ENCODE assay signal across 1 cellular context in the genomic region with DNA sequence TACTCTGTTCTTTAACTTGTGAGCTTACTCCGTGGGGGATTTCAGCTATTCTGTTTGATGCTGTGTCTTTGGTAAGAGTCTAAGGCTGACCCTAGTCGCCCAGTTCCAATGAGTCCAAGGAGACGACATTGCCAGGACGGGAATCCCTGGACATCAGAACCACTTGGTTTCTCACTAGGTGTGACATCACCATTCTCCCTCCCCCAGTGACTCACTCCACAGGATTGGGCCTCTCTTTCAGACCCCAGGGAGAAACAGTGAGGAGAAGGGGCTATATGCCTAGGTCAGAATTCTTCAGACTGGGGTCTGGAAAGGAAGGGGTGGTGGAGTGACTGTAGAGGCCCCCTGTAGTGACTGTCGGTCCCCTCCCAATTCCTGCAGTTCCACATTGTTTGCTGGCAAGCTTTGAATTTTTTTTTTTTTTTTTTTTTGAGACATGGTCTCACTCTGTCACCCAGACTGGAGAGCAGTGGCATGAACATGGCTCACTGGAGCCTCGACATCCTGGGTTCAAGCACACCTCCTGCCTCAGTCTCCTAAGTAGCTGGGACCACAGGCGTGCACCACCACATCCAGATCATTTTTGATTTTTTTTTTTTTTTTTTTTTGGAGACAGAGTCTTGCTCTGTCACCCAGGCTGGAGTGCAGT.
A peak's percentile ranks its signal among the peaks of the same experiment; 100 is the strongest.
TF ChIP-seq lines count a peak whose summit lies in the region.

No MANE protein-coding gene starts in this region.

TF ChIP-seq in K562, 482 proteins besides CTCF, POLR2A, EP300 and RAD21 (continues in another document):
- TF ChIP-seq, protein P1, sequence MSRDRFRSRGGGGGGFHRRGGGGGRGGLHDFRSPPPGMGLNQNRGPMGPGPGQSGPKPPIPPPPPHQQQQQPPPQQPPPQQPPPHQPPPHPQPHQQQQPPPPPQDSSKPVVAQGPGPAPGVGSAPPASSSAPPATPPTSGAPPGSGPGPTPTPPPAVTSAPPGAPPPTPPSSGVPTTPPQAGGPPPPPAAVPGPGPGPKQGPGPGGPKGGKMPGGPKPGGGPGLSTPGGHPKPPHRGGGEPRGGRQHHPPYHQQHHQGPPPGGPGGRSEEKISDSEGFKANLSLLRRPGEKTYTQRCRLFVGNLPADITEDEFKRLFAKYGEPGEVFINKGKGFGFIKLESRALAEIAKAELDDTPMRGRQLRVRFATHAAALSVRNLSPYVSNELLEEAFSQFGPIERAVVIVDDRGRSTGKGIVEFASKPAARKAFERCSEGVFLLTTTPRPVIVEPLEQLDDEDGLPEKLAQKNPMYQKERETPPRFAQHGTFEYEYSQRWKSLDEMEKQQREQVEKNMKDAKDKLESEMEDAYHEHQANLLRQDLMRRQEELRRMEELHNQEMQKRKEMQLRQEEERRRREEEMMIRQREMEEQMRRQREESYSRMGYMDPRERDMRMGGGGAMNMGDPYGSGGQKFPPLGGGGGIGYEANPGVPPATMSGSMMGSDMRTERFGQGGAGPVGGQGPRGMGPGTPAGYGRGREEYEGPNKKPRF (IDR thresholded peaks at IDR 0.05; ENCODE audit: low read depth, low read length) = no peak
- TF ChIP-seq POLR2G (IDR thresholded peaks at IDR 0.05; ENCODE audit: low read depth, low read length) (no peak), DACH1 (IDR thresholded peaks at IDR 0.05; ENCODE audit: partially characterized antibody) (no peak), ZNF134 (CRISPR knock-in tag; conservative IDR thresholded peaks at IDR 0.05) (no peak), RHOXF2B (CRISPR knock-in tag; conservative IDR thresholded peaks at IDR 0.05) (no peak), JUND (IDR thresholded peaks at IDR 0.05; ENCODE audit: borderline replicate concordance, low read depth, low read length) (peak; percentile 42; the same call in 1 of the 2 replicates), JUND (tag; IDR thresholded peaks at IDR 0.05; ENCODE audit: borderline replicate concordance, low read depth, low read length) (no peak), GTF2E2 (tag; IDR thresholded peaks at IDR 0.05) (no peak), FIP1L1 (IDR thresholded peaks at IDR 0.05; ENCODE audit: low read depth, low read length, poor library complexity, severe bottlenecking) (no peak), ATF7 (IDR thresholded peaks at IDR 0.05) (0 out of 2 replicates have a peak, but pooled peaks have one; percentile 23), ZNF165 (CRISPR knock-in tag; IDR thresholded peaks at IDR 0.05; ENCODE audit: borderline replicate concordance) (no peak), KHSRP (IDR thresholded peaks at IDR 0.05) (no peak), HNRNPUL1 (IDR thresholded peaks at IDR 0.05; ENCODE audit: low read length) (no peak), ZSCAN29 (IDR thresholded peaks at IDR 0.05) (no peak), SRSF1 (IDR thresholded peaks at IDR 0.05; ENCODE audit: low read depth, low read length) (no peak), KAT7 (CRISPR knock-in tag; IDR thresholded peaks at IDR 0.05; ENCODE audit: borderline replicate concordance) (no peak), KLF13 (tag; IDR thresholded peaks at IDR 0.05; ENCODE audit: borderline replicate concordance, low read depth) (no peak), ARID1B (IDR thresholded peaks at IDR 0.05) (no peak), ZNF121 (CRISPR knock-in tag; conservative IDR thresholded peaks at IDR 0.05) (peak; percentile 67), TARDBP (IDR thresholded peaks at IDR 0.05) (no peak), FOXA3 (CRISPR knock-in tag; conservative IDR thresholded peaks at IDR 0.05 in 1 of 2, IDR thresholded peaks at IDR 0.05 in 1 of 2) (peak in 1 of 2 experiments; percentile 49; a peak in 1 of 4 replicates), FUS (optimal IDR thresholded peaks at IDR 0.05; ENCODE audit: low read depth, low read length) (no peak)
- TF ChIP-seq, protein P2, sequence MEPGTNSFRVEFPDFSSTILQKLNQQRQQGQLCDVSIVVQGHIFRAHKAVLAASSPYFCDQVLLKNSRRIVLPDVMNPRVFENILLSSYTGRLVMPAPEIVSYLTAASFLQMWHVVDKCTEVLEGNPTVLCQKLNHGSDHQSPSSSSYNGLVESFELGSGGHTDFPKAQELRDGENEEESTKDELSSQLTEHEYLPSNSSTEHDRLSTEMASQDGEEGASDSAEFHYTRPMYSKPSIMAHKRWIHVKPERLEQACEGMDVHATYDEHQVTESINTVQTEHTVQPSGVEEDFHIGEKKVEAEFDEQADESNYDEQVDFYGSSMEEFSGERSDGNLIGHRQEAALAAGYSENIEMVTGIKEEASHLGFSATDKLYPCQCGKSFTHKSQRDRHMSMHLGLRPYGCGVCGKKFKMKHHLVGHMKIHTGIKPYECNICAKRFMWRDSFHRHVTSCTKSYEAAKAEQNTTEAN (CRISPR knock-in tag; IDR thresholded peaks at IDR 0.05) = no peak
- TF ChIP-seq, protein P3, sequence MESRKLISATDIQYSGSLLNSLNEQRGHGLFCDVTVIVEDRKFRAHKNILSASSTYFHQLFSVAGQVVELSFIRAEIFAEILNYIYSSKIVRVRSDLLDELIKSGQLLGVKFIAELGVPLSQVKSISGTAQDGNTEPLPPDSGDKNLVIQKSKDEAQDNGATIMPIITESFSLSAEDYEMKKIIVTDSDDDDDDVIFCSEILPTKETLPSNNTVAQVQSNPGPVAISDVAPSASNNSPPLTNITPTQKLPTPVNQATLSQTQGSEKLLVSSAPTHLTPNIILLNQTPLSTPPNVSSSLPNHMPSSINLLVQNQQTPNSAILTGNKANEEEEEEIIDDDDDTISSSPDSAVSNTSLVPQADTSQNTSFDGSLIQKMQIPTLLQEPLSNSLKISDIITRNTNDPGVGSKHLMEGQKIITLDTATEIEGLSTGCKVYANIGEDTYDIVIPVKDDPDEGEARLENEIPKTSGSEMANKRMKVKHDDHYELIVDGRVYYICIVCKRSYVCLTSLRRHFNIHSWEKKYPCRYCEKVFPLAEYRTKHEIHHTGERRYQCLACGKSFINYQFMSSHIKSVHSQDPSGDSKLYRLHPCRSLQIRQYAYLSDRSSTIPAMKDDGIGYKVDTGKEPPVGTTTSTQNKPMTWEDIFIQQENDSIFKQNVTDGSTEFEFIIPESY (CRISPR knock-in tag; IDR thresholded peaks at IDR 0.05) = no peak
- TF ChIP-seq, protein P4, sequence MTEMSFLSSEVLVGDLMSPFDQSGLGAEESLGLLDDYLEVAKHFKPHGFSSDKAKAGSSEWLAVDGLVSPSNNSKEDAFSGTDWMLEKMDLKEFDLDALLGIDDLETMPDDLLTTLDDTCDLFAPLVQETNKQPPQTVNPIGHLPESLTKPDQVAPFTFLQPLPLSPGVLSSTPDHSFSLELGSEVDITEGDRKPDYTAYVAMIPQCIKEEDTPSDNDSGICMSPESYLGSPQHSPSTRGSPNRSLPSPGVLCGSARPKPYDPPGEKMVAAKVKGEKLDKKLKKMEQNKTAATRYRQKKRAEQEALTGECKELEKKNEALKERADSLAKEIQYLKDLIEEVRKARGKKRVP (CRISPR knock-in tag; IDR thresholded peaks at IDR 0.05) = no peak
- TF ChIP-seq, protein P5, sequence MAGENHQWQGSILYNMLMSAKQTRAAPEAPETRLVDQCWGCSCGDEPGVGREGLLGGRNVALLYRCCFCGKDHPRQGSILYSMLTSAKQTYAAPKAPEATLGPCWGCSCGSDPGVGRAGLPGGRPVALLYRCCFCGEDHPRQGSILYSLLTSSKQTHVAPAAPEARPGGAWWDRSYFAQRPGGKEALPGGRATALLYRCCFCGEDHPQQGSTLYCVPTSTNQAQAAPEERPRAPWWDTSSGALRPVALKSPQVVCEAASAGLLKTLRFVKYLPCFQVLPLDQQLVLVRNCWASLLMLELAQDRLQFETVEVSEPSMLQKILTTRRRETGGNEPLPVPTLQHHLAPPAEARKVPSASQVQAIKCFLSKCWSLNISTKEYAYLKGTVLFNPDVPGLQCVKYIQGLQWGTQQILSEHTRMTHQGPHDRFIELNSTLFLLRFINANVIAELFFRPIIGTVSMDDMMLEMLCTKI (IDR thresholded peaks at IDR 0.05; ENCODE audit: partially characterized antibody) = no peak
- TF ChIP-seq, protein P6, sequence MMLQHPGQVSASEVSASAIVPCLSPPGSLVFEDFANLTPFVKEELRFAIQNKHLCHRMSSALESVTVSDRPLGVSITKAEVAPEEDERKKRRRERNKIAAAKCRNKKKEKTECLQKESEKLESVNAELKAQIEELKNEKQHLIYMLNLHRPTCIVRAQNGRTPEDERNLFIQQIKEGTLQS (IDR thresholded peaks at IDR 0.05) = peak; percentile 76
- TF ChIP-seq, protein P6 (CRISPR knock-in tag; conservative IDR thresholded peaks at IDR 0.05) = no peak
- TF ChIP-seq, protein P7, sequence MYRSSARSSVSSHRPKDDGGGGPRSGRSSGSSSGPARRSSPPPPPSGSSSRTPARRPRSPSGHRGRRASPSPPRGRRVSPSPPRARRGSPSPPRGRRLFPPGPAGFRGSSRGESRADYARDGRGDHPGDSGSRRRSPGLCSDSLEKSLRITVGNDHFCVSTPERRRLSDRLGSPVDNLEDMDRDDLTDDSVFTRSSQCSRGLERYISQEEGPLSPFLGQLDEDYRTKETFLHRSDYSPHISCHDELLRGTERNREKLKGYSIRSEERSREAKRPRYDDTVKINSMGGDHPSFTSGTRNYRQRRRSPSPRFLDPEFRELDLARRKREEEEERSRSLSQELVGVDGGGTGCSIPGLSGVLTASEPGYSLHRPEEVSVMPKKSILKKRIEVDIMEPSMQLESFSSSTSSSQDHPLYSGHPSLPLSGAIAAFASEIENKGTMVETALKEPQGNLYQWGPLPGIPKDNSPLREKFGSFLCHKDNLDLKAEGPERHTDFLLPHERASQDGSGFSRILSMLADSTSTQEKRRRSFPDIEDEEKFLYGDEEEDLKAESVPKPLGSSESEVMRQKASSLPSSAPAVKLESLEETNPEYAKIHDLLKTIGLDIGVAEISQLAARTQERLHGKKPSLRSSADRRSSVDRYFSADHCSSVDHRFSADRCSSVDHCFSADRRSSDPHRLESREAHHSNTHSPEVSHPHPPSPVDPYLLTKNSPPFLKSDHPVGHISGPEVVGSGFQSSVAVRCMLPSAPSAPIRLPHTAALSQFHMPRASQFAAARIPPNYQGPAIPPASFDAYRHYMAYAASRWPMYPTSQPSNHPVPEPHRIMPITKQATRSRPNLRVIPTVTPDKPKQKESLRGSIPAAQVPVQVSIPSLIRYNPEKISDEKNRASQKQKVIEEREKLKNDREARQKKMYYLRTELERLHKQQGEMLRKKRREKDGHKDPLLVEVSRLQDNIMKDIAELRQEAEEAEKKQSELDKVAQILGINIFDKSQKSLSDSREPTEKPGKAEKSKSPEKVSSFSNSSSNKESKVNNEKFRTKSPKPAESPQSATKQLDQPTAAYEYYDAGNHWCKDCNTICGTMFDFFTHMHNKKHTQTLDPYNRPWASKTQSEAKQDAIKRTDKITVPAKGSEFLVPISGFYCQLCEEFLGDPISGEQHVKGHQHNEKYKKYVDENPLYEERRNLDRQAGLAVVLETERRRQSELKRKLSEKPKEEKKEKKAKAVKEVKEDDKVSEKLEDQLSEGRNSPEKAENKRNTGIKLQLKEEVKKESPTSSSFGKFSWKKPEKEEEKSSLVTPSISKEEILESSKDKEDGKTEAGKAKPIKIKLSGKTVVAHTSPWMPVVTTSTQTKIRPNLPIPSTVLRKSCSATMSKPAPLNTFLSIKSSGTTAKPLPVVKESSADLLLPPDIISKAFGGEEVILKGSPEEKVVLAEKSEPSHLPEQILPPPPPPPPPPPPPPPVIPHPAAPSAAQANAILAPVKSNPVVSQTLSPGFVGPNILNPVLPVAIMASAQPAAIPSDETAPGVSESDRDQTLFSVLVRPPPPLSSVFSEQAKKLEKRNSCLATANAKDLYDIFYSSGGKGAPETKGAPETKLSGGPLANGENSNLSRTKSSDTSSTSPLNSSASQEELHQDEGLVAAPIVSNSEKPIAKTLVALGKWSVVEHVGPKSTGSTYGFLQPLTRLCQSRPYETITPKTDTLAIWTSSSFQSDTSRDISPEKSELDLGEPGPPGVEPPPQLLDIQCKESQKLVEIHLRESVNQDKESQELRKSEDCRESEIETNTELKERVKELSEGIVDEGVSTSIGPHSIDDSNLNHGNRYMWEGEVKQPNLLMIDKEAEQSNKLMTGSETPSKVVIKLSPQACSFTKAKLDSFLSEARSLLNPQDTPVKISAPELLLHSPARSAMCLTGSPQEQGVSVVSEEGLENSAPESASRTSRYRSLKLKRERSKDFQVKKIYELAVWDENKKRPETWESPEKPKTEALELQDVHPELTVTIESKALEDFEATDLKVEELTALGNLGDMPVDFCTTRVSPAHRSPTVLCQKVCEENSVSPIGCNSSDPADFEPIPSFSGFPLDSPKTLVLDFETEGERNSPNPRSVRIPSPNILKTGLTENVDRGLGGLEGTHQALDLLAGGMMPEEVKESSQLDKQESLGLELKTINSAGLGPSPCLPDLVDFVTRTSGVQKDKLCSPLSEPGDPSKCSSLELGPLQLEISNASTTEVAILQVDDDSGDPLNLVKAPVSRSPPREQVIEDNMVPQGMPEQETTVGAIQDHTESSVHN (IDR thresholded peaks at IDR 0.05; ENCODE audit: borderline replicate concordance in 1 of 2, low read depth in 1 of 2) = no peak
- TF ChIP-seq, protein P8, sequence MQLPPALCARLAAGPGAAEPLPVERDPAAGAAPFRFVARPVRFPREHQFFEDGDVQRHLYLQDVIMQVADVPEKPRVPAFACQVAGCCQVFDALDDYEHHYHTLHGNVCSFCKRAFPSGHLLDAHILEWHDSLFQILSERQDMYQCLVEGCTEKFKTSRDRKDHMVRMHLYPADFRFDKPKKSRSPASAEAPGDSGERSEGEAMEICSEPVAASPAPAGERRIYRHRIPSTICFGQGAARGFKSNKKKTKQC (CRISPR knock-in tag; IDR thresholded peaks at IDR 0.05) = no peak
